Comparison of ENCODE assay signal across 14 cellular contexts in the genomic region with DNA sequence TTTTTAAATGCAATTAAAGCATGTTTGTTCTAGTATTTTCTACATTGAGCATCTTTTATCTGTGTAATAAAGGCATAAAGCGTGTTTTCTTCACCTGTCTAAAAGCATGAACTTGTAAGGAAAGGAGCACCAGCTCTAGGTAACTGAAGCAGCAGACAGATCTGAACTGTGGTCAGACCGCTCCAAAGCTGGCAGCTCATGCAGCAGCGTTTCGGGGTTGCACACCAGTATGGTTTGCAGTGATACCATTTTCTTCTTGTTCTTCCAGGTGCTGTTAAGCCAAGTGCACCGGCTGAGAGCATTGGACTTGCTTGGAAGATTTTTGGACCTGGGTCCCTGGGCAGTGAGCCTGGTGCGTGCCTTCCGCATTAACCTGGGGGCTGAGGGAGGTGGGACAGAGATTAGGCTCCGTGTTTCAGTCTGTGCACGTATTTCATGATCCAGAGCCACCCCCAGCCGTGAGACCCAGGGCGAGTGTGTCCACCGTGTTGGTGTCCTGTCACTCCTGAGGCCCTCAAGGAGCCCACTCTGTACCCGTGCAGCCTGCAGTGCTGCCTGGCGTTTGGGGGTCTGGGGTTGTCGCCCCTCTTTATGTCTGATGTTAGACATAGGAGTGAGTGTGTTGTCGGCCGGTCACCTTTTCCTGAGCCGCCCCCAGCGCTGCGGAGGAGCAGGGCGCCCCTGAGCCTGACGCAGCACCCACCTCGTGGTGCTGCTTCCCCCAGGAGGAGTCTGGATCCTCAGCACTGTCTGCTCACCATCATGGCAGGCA.
DNase-seq lines count a peak whose midpoint lies in the region; ATAC-seq, FAIRE-seq and TF ChIP-seq lines count a peak whose summit lies in the region.
"Had no signal": no experiment of that assay in that cellular context is flagged by ENCODE, and none has a peak within 500 bp of the region (broad histone marks: within the 10 kb centered on the region; RNA-seq: fewer than 3 reads in every experiment).

No MANE protein-coding gene starts in this region.

- ATAC-seq in right cardiac atrium (no peak), HG02884 (IDR thresholded peaks at IDR 0.05; ENCODE audit: unreplicated experiment) (no peak), gastroesophageal sphincter (no peak)
- ATAC-seq in activated T-helper 17 cell treated with anti-CD3 and anti-CD28 coated beads, Interleukin-2, amount 50 U/mL, for 72 hours (replicated peaks): no peak

- 92% methylated on average over 23 of the region's 23 CpGs for WGBS in right cardiac atrium
- WGBS in gastroesophageal sphincter (ENCODE audit: low coverage in 1 of 2), 2 donors: 86 to 89% methylated on average over 1 to 3 of the region's 23 CpGs

- no peak for FAIRE-seq in kidney (lab: Jason Lieb, UNC)
- FAIRE-seq in urothelium cell line (lab: Jason Lieb, UNC): peak; percentile 91

- TF ChIP-seq CTCF in right atrium auricular region (IDR thresholded peaks at IDR 0.05): no peak
- TF ChIP-seq CTCF in kidney (IDR thresholded peaks at IDR 0.05; ENCODE audit: borderline replicate concordance, extremely low read depth, insufficient read depth): no peak
- TF ChIP-seq CTCF in gastroesophageal sphincter (IDR thresholded peaks at IDR 0.05): no peak

- H3K4me1 ChIP-seq in right cardiac atrium (ENCODE audit: control insufficient read depth, insufficient read depth, low read length): no peaks in the 10 kb centered on the region
- peaks cover 0 to 14% of the 10 kb centered on the region in 2 donors for H3K4me1 ChIP-seq in right atrium auricular region
- H3K4me1 ChIP-seq in kidney (ENCODE audit: control insufficient read depth in 1 of 2, insufficient read depth in 1 of 2, low read depth in 1 of 2, low read length in 2 of 2): peaks cover 0 to 6% of the 10 kb centered on the region in 2 donors
- H3K4me1 ChIP-seq in gastroesophageal sphincter: peaks cover 0 to 28% (median 14%) of the 10 kb centered on the region in 3 donors

- peak overlapping the region; percentile 87 for H3K4me3 Mint-ChIP-seq in activated T-helper 17 cell treated with anti-CD3 and anti-CD28 coated beads, Interleukin-2, amount 50 U/mL, for 72 hours

- H3K36me3 ChIP-seq in right atrium auricular region: no peaks in the 10 kb centered on the region
- H3K36me3 ChIP-seq in kidney (ENCODE audit: control insufficient read depth in 1 of 2, insufficient read depth in 2 of 2, low read length in 2 of 2): peaks cover 0 to 2% of the 10 kb centered on the region in 2 donors
- H3K36me3 ChIP-seq in gastroesophageal sphincter: peaks cover 0 to 40% of the 10 kb centered on the region in 2 donors
- H3K36me3 ChIP-seq: neutrophil had no signal

- no peak for TF ChIP-seq POLR2A in gastroesophageal sphincter (IDR thresholded peaks at IDR 0.05)

- H3K27ac ChIP-seq in right cardiac atrium (ENCODE audit: low read length) (no peak overlapping the region), right atrium auricular region (no peak overlapping the region), kidney (ENCODE audit: low read depth in 2 of 2, low read length in 2 of 2) (no peak overlapping the region), gastroesophageal sphincter (peak overlapping the region in 1 of 4 donors; percentile 12)

- H3K27me3 ChIP-seq in right cardiac atrium (ENCODE audit: control insufficient read depth, insufficient read depth) (no peaks in the 10 kb centered on the region), right atrium auricular region (no peaks in the 10 kb centered on the region), gastroesophageal sphincter (no peaks in the 10 kb centered on the region)
- H3K27me3 ChIP-seq: BE2C, neutrophil had no signal

- no peaks in the 10 kb centered on the region for H3K9me3 Mint-ChIP-seq in activated T-helper 17 cell treated with anti-CD3 and anti-CD28 coated beads, Interleukin-2, amount 50 U/mL, for 72 hours

- H3K27me3 Mint-ChIP-seq in activated T-helper 17 cell treated with anti-CD3 and anti-CD28 coated beads, Interleukin-2, amount 50 U/mL, for 72 hours: no peaks in the 10 kb centered on the region

- intact Hi-C loops in right cardiac atrium (cut with DNase I) (no loop called here), kidney (cut with DNase I) (no loop called here)

- TF ChIP-seq EP300 in gastroesophageal sphincter (IDR thresholded peaks at IDR 0.05): no peak

- H3K36me3 Mint-ChIP-seq in activated T-helper 17 cell treated with anti-CD3 and anti-CD28 coated beads, Interleukin-2, amount 50 U/mL, for 72 hours (ENCODE audit: low read depth): peaks cover 69% of the 10 kb centered on the region

- no peak overlapping the region for H3K9ac ChIP-seq in kidney (ENCODE audit: low read length in 2 of 2)

- peaks cover 26% of the 10 kb centered on the region for H3K4me1 Mint-ChIP-seq in activated T-helper 17 cell treated with anti-CD3 and anti-CD28 coated beads, Interleukin-2, amount 50 U/mL, for 72 hours

- H3K9me3 ChIP-seq in right cardiac atrium (ENCODE audit: control insufficient read depth, low read length) (no peaks in the 10 kb centered on the region), right atrium auricular region (no peaks in the 10 kb centered on the region), kidney (ENCODE audit: control insufficient read depth in 1 of 2, low read length in 2 of 2) (no peaks in the 10 kb centered on the region), gastroesophageal sphincter (no peaks in the 10 kb centered on the region)
- H3K9me3 ChIP-seq: BE2C, neutrophil had no signal

- H3K4me3 ChIP-seq in right cardiac atrium (ENCODE audit: low read length) (no peak overlapping the region), right atrium auricular region (no peak overlapping the region), kidney (ENCODE audit: low read length in 2 of 2) (no peak overlapping the region), gastroesophageal sphincter (no peak overlapping the region)

- peak overlapping the region; percentile 99 for H3K27ac Mint-ChIP-seq in activated T-helper 17 cell treated with anti-CD3 and anti-CD28 coated beads, Interleukin-2, amount 50 U/mL, for 72 hours

- DNase-seq in right cardiac atrium (peak in 2 of 3 donors; percentile 22 to 32), right atrium auricular region (ENCODE audit: low spot score) (no peak), kidney (peak; percentile 46), urothelium cell line (ENCODE audit: low spot score) (no peak), NCI-H1048 (lab: John Stamatoyannopoulos, UW) (no peak)
- DNase-seq: BE2C, H7, NCI-H146, NCI-H774, SHP77 had no signal

Comparison
In these comparisons a context has a peak if more than half of its experiments do, and no peak if none do; other contexts are left out.
1. DNase-seq: peak in right cardiac atrium (2 of 3) and kidney (single experiment); none in right atrium auricular region (single experiment), urothelium cell line (single experiment) and NCI-H1048 (single experiment).